12 cellular contexts compared by ENCODE assay signal in the genomic region with DNA sequence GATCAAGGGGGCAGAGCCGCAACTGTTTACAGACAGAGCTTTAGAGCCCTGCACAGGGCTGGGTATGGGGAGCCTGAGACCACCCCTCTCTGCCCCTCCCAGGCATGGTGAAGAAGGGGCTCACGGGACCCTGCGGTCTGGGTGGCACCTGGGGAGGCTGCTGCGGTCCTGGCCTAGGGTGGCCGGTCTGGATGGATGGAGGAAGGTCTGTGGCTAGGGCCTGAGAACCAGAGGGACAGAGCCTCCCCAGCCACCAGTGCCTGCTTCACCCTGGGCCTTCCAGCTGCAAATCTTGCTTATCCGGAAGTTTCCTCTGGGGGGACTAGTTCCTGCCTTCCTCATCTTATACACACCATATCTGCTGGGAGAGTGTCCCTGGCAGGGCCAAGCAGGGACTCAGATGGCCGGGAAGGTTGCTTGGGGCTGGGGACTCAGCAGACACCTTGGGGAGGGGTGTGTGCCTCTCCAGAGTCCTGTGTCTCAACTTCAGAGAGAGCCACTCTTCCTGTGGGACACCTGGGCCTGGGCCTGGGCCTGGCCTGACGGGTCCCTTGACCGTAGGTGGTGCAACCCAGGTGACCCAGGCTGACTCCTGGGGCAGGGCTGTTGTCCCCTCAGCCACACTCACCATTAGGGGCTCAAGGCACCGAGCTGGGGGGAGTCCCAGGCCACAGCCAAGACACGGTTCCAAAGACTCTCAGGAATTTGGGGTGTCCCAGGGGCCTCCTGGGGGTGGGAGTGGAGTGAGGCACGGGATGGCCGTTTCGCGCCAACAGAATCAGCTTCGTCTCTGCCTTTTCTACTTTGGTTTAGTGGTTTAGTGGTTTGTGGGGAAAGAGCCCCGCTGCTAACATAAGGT. TPM values are rescaled to one million over a fixed set of nuclear protein-coding genes. Genes with fewer than 3 reads are reported as not detected.
A peak's percentile ranks its signal among the peaks of the same experiment; 100 is the strongest.
DNase-seq lines count a peak whose midpoint lies in the region; ATAC-seq and TF ChIP-seq lines count a peak whose summit lies in the region.
"Had no signal": no experiment of that assay in that cellular context is flagged by ENCODE, and none has a peak within 500 bp of the region (broad histone marks: within the 10 kb centered on the region; RNA-seq: fewer than 3 reads in every experiment).

No MANE protein-coding gene starts in this region.

- peaks cover 7% of the 10 kb centered on the region for H3K4me1 Mint-ChIP-seq in activated B cell treated with CpG ODN at 0.5 μM for 24 hours
- H3K4me1 Mint-ChIP-seq in neural progenitor cell = peaks cover 8% of the 10 kb centered on the region

- H3K4me1 ChIP-seq in neural progenitor cell = no peaks in the 10 kb centered on the region
- H3K4me1 ChIP-seq: Peyer's patch had no signal

- no peaks in the 10 kb centered on the region for H4K20me1 ChIP-seq in neural progenitor cell (ENCODE audit: low read depth)

- no peak overlapping the region for H3K27ac Mint-ChIP-seq in activated B cell treated with CpG ODN at 0.5 μM for 24 hours
- H3K27ac Mint-ChIP-seq in neural progenitor cell = peak overlapping the region; percentile 50

- no peak overlapping the region for H3K4me2 ChIP-seq in neural progenitor cell

- H3K4me3 ChIP-seq in dorsolateral prefrontal cortex (peak overlapping the region in 2 of 59 donors; percentile 9 to 27), neural progenitor cell (no peak overlapping the region)
- H3K4me3 ChIP-seq: MG63, Peyer's patch had no signal

- H3K27ac ChIP-seq in dorsolateral prefrontal cortex (peak overlapping the region; percentile 79 to 100 (median 96)), neural progenitor cell (no peak overlapping the region), substantia nigra (ENCODE audit: low read depth, low read length, poor library complexity, severe bottlenecking) (peak overlapping the region; percentile 100)
- H3K27ac ChIP-seq: Peyer's patch had no signal

- H3K4me3 Mint-ChIP-seq in activated B cell treated with CpG ODN at 0.5 μM for 24 hours (no peak overlapping the region), neural progenitor cell (no peak overlapping the region)

- H3K36me3 ChIP-seq in neural progenitor cell = no peaks in the 10 kb centered on the region
- H3K36me3 ChIP-seq: MG63, Peyer's patch had no signal

- ATAC-seq in activated B cell treated with CpG ODN at 0.5 μM for 24 hours (ENCODE audit: low read depth) = no peak

- POLR2A ChIA-PET in activated B cell treated with CpG ODN at 0.5 μM for 24 hours (lab: Charles Lee) = no interaction called here

- H3K27me3 Mint-ChIP-seq in activated B cell treated with CpG ODN at 0.5 μM for 24 hours = no peaks in the 10 kb centered on the region
- H3K27me3 Mint-ChIP-seq in neural progenitor cell (ENCODE audit: insufficient read depth, low read depth) = peaks cover 4% of the 10 kb centered on the region

- H3K9ac ChIP-seq in neural progenitor cell = no peak overlapping the region

- H3K9me3 ChIP-seq in neural progenitor cell (ENCODE audit: low read depth) = no peaks in the 10 kb centered on the region
- H3K9me3 ChIP-seq: MG63, Peyer's patch had no signal

- CTCF ChIA-PET in activated B cell treated with CpG ODN at 0.5 μM for 24 hours (lab: Charles Lee) = no interaction called here

- H3K36me3 Mint-ChIP-seq in activated B cell treated with CpG ODN at 0.5 μM for 24 hours (ENCODE audit: low read depth) (no peaks in the 10 kb centered on the region), neural progenitor cell (no peaks in the 10 kb centered on the region)

- peaks cover 0 to 8% (median 0%) of the 10 kb centered on the region in 45 donors for H3K27me3 ChIP-seq in dorsolateral prefrontal cortex
- H3K27me3 ChIP-seq in neural progenitor cell = no peaks in the 10 kb centered on the region
- H3K27me3 ChIP-seq: MG63, Peyer's patch had no signal

- H3K79me2 ChIP-seq in neural progenitor cell (ENCODE audit: low read depth) = no peaks in the 10 kb centered on the region

- H3K9me3 Mint-ChIP-seq in activated B cell treated with CpG ODN at 0.5 μM for 24 hours (no peaks in the 10 kb centered on the region), neural progenitor cell (no peaks in the 10 kb centered on the region)

- H3F3A ChIP-seq in neural progenitor cell (ENCODE audit: low read depth) = no peaks in the 10 kb centered on the region

- intact Hi-C loops in activated B cell treated with CpG ODN at 0.5 μM for 24 hours (cut with micrococcal nuclease) (no loop called here), dorsolateral prefrontal cortex (cut with DNase I) (loop anchor here in 1 of 2 donors (2.0 kb wide), 1 partner anchor 14 kb away; no protein-coding TSS in a partner anchor)

- peak; percentile 14 for DNase-seq in activated B cell treated with CpG ODN at 0.5 μM for 24 hours
- peak in 6 of 10 donors; percentile 14 to 41 (median 27) for DNase-seq in dorsolateral prefrontal cortex
- no peak for DNase-seq in neural progenitor cell (ENCODE audit: low spot score)
- DNase-seq in substantia nigra (lab: John Stamatoyannopoulos, UW) = peak in 1 of 49 donors; percentile 65
- no peak for DNase-seq in KBM-7
- no peak for DNase-seq in activated CD4-positive, alpha-beta T cell treated with anti-CD3 and anti-CD28 coated beads, Interleukin-2, amount 50 U/mL, for 1 hour
- no peak for DNase-seq in putamen (ENCODE audit: low spot score)
- DNase-seq: MG63, NCI-H1092 treated with DMSO at 0.1 percent for 48 hours, NCI-H1694, SIG-M5 had no signal

- TF ChIP-seq CTCF in activated B cell treated with CpG ODN at 0.5 μM for 24 hours (IDR thresholded peaks at IDR 0.05) (no peak), dorsolateral prefrontal cortex (IDR thresholded peaks at IDR 0.05 in 54 of 56, conservative IDR thresholded peaks at IDR 0.05 in 2 of 56; ENCODE audit: low read depth in 1 of 56, partially characterized antibody in 56 of 56) (no peak), neural progenitor cell (IDR thresholded peaks at IDR 0.05) (no peak)

- in situ Hi-C loops in KBM-7 (cut with MboI; ENCODE audit: low pct_unique_long_range_greater_than_20kb, low sequenced_read_pairs) = no loop called here

- no peak overlapping the region for H2AFZ ChIP-seq in neural progenitor cell (replicated peaks)

RNA-seq across cellular contexts. Expression of a gene that starts 52.0 kb away (rescaled TPM):
- total RNA-seq in activated B cell treated with CpG ODN at 0.5 μM for 24 hours = not detected in 2 replicates
- under 1 TPM in 1 of 120 experiments, not detected in 119; 0.32 TPM for total RNA-seq in dorsolateral prefrontal cortex
- total RNA-seq in neural progenitor cell (ENCODE audit: low replicate concordance) = not detected in 2 replicates
- total RNA-seq: Peyer's patch had no signal

Comparison
In these comparisons a context has a peak if more than half of its experiments do, and no peak if none do; other contexts are left out.
1. DNase-seq: peak in activated B cell treated with CpG ODN at 0.5 μM for 24 hours (single experiment) and dorsolateral prefrontal cortex (6 of 10); none in neural progenitor cell (single experiment), KBM-7 (single experiment), activated CD4-positive, alpha-beta T cell treated with anti-CD3 and anti-CD28 coated beads, Interleukin-2, amount 50 U/mL, for 1 hour (single experiment) and putamen (single experiment).